Comparison of ENCODE assay signal across 13 cellular contexts in the genomic region with DNA sequence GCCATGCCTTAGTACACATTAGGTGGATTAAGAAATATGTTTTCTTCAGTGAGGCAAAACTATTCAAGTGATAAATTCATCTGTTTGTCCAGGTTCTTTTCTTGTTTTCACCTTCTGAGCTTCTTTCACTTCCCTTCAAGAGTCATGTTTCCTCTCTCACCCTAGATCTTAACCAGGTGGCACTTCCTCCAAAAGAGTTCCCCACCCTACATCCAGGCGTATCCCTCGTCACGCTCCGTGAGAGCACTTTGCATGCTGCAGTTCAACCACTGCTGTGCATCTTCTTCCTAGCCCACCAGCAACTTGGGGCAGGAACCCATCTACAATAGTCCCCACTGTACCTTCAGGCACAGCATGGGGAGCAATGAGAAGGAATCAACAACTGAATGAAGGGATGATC. TPM values are rescaled to one million over a fixed set of nuclear protein-coding genes. Genes with fewer than 3 reads are reported as not detected.
DNase-seq lines count a peak whose midpoint lies in the region; ATAC-seq, FAIRE-seq and TF ChIP-seq lines count a peak whose summit lies in the region.
"Had no signal": no experiment of that assay in that cellular context is flagged by ENCODE, and none has a peak within 500 bp of the region (broad histone marks: within the 10 kb centered on the region; RNA-seq: fewer than 3 reads in every experiment).

No MANE protein-coding gene starts in this region.

- no peak for TF ChIP-seq EP300 in ovary (IDR thresholded peaks at IDR 0.05)

- no peaks in the 10 kb centered on the region for H3K9me3 ChIP-seq in ovary
- H3K9me3 ChIP-seq: testis had no signal

- H3K36me3 ChIP-seq in ovary (no peaks in the 10 kb centered on the region), H7 (replicated peaks; ENCODE audit: control insufficient read depth, insufficient read depth, low read length) (peaks cover 5% of the 10 kb centered on the region)

- H3K4me1 ChIP-seq in ovary (ENCODE audit: insufficient read depth) = no peaks in the 10 kb centered on the region
- H3K4me1 ChIP-seq: testis had no signal

- H3K27me3 ChIP-seq in ovary (no peaks in the 10 kb centered on the region), H7 (ENCODE audit: control insufficient read depth, insufficient read depth, low read length) (no peaks in the 10 kb centered on the region)
- H3K27me3 ChIP-seq: dorsolateral prefrontal cortex, testis had no signal

- ATAC-seq in GM21360 (IDR thresholded peaks at IDR 0.05; ENCODE audit: unreplicated experiment) (peak; percentile 84), HG03039 (IDR thresholded peaks at IDR 0.05; ENCODE audit: unreplicated experiment) (peak; percentile 72)
- ATAC-seq: activated CD4-positive, CD25-positive, alpha-beta regulatory T cell treated with anti-CD3 and anti-CD28 coated beads, Interleukin-2, amount 50 U/mL, for 24 hours; PC-3 had no signal

- intact Hi-C loops in ovary (cut with DNase I) = no loop called here

- peak; percentile 85 for FAIRE-seq in GM18507 (lab: Jason Lieb, UNC)

- TF ChIP-seq CTCF in ovary (IDR thresholded peaks at IDR 0.05) = no peak

- H3K27ac ChIP-seq in ovary (no peak overlapping the region), caudate nucleus (ENCODE audit: low read depth, low read length) (no peak overlapping the region)
- H3K27ac ChIP-seq: dorsolateral prefrontal cortex, testis had no signal

- DNase-seq in GM18507 (ENCODE audit: extremely low spot score, insufficient read length, low read depth) (peak; percentile 43), ovary (no peak), caudate nucleus (lab: John Stamatoyannopoulos, UW) (no peak), H7 (no peak), NK-92 (lab: John Stamatoyannopoulos, UW; ENCODE audit: unreplicated experiment) (no peak)
- DNase-seq: dorsolateral prefrontal cortex, PC-3, testis had no signal

- H3K4me3 ChIP-seq in ovary (no peak overlapping the region), H7 (ENCODE audit: insufficient read depth, low read depth, low read length) (no peak overlapping the region)
- H3K4me3 ChIP-seq: dorsolateral prefrontal cortex, testis had no signal

- 90 to 99% (median 92%) methylated on average over 4 of the region's 4 CpGs for WGBS in ovary, 3 donors

- TF ChIP-seq POLR2A in Raji (IDR thresholded peaks at IDR 0.05; ENCODE audit: insufficient read depth, low read depth, low read length) = peak; percentile 68
- no peak for TF ChIP-seq POLR2A in ovary (IDR thresholded peaks at IDR 0.05)

RNA-seq across cellular contexts. Expression of a gene that starts 28.9 kb away (rescaled TPM):
- 10 to 100 TPM in 5 of 7 donors, 1 to 10 TPM in 2; 8.6 to 36.6 (median 11.4) TPM for total RNA-seq in ovary
- polyA plus RNA-seq in ovary = 1 to 10 TPM; 2.5 to 8.5 TPM
- 24.1 and 29.9 TPM in 2 replicates for total RNA-seq in H7 (2014; rRNA removed; shearing (Covaris generic))

RNA-seq across cellular contexts. Expression of a gene that starts 29.3 kb away (rescaled TPM):
- total RNA-seq in ovary = 1 to 10 TPM in 4 of 7 donors, under 1 TPM in 3; 0.36 to 1.6 (median 1.1) TPM
- polyA plus RNA-seq in ovary = 1 to 10 TPM in 1 of 2 donors, under 1 TPM in 1; 0.28 to 1.1 TPM
- 0.85 and 1.5 TPM in 2 replicates for total RNA-seq in H7 (2014; rRNA removed; shearing (Covaris generic))
- total RNA-seq: CD4-positive, CD25-positive, alpha-beta regulatory T cell had no signal
- polyA plus RNA-seq: CD4-positive, CD25-positive, alpha-beta regulatory T cell had no signal
